ENCODE assay signal across 11 cellular contexts in genomic region chr12:124542021-124542941, GRCh38. TPM values are rescaled to one million over a fixed set of nuclear protein-coding genes. Genes with fewer than 3 reads are reported as not detected.
A peak's percentile ranks its signal among the peaks of the same experiment; 100 is the strongest.
DNase-seq lines count a peak whose midpoint lies in the region; ATAC-seq and TF ChIP-seq lines count a peak whose summit lies in the region.
"Had no signal": no experiment of that assay in that cellular context is flagged by ENCODE, and none has a peak within 500 bp of the region (broad histone marks: within the 10 kb centered on the region; RNA-seq: fewer than 3 reads in every experiment).

No MANE protein-coding gene starts in this region.

- RAD21 ChIA-PET in HCT116 (lab: Charles Lee; ENCODE audit: low non-redundant PET in 1 of 2, low total read pairs in 2 of 2, uncharacterized antibody in 2 of 2, unreplicated experiment in 2 of 2) = no interaction called here

- no peaks in the 10 kb centered on the region for H3K9me3 Mint-ChIP-seq in Caco-2 (ENCODE audit: unreplicated experiment)
- H3K9me3 Mint-ChIP-seq: CD4-positive, alpha-beta memory T cell had no signal

- no peaks in the 10 kb centered on the region for H3K9me2 ChIP-seq in HCT116 (ENCODE audit: insufficient read depth)

- no peaks in the 10 kb centered on the region for H4K20me1 ChIP-seq in HCT116 (ENCODE audit: insufficient read depth)
- peaks cover 68% of the 10 kb centered on the region for H4K20me1 ChIP-seq in osteoblast (ENCODE audit: insufficient read depth, low read length)

- H3K27ac ChIP-seq in HCT116 (ENCODE audit: low read depth, low read length) (peak overlapping the region; percentile 18; the same call in 1 of the 2 replicates), breast epithelium (peak overlapping the region; percentile 29 to 76), osteoblast (ENCODE audit: low read depth, low read length) (no peak overlapping the region), gastroesophageal sphincter (peak overlapping the region in 2 of 4 donors; percentile 24 to 31)

- peak overlapping the region; percentile 32 for H3K27ac Mint-ChIP-seq in Caco-2 (ENCODE audit: unreplicated experiment)

- TF ChIP-seq RAD21 in HCT116 (IDR thresholded peaks at IDR 0.05; ENCODE audit: low read depth) = no peak

- BruUV-seq in Caco-2 (replicated peaks; lab: Mats Ljungman, UMichigan) (no TSS peak), HCT116 (replicated peaks; lab: Mats Ljungman, UMichigan) (no TSS peak)

- H3K4me2 ChIP-seq in HCT116 (ENCODE audit: low read length) (peak overlapping the region; percentile 8), osteoblast (ENCODE audit: insufficient read depth, low read length) (no peak overlapping the region)

- H3K36me3 Mint-ChIP-seq in Caco-2 (ENCODE audit: insufficient read depth, unreplicated experiment) = peaks cover 25% of the 10 kb centered on the region
- H3K36me3 Mint-ChIP-seq: CD4-positive, alpha-beta memory T cell had no signal

- no peaks in the 10 kb centered on the region for H3K27me3 Mint-ChIP-seq in Caco-2 (ENCODE audit: insufficient read depth, unreplicated experiment)
- H3K27me3 Mint-ChIP-seq: CD4-positive, alpha-beta memory T cell had no signal

- H3K79me2 ChIP-seq in HCT116 (ENCODE audit: insufficient read depth, low read length) = peaks cover 76% of the 10 kb centered on the region
- H3K79me2 ChIP-seq in osteoblast (ENCODE audit: insufficient read depth, low read length) = peaks cover 84% of the 10 kb centered on the region

- H3K27me3 ChIP-seq in Caco-2 (replicated peaks; ENCODE audit: control insufficient read depth, insufficient read depth, low read length) = no peaks in the 10 kb centered on the region
- no peaks in the 10 kb centered on the region for H3K27me3 ChIP-seq in HCT116 (ENCODE audit: insufficient read depth, low read length)
- no peaks in the 10 kb centered on the region for H3K27me3 ChIP-seq in breast epithelium
- H3K27me3 ChIP-seq in osteoblast (ENCODE audit: insufficient read depth, low read length) = no peaks in the 10 kb centered on the region
- H3K27me3 ChIP-seq in gastroesophageal sphincter = no peaks in the 10 kb centered on the region

- TF ChIP-seq EP300 in gastroesophageal sphincter (IDR thresholded peaks at IDR 0.05) = no peak

- no peak overlapping the region for H3K4me3 Mint-ChIP-seq in Caco-2 (ENCODE audit: unreplicated experiment)

- peaks cover 19% of the 10 kb centered on the region for H3K4me1 ChIP-seq in Caco-2
- peaks cover 7 to 42% of the 10 kb centered on the region in 2 experiments; a peak in 3 of 4 replicates for H3K4me1 ChIP-seq in HCT116 (ENCODE audit: control insufficient read depth in 1 of 2, insufficient read depth in 2 of 2, low read length in 2 of 2)
- peaks cover 37 to 46% of the 10 kb centered on the region in 2 donors for H3K4me1 ChIP-seq in breast epithelium
- H3K4me1 ChIP-seq in osteoblast (ENCODE audit: insufficient read depth, low read length) = peaks cover 34% of the 10 kb centered on the region
- H3K4me1 ChIP-seq in gastroesophageal sphincter = peaks cover 8 to 93% (median 68%) of the 10 kb centered on the region in 3 donors

- H3K4me3 ChIP-seq in Caco-2 (ENCODE audit: low read depth, low read length) (no peak overlapping the region), HCT116 (replicated peaks in 1 of 2; ENCODE audit: low read depth in 1 of 2, low read length in 2 of 2) (no peak overlapping the region), breast epithelium (peak overlapping the region in 1 of 3 donors; percentile 52), osteoblast (ENCODE audit: insufficient read depth, low read length) (no peak overlapping the region), gastroesophageal sphincter (no peak overlapping the region)

- CTCF ChIA-PET in Caco-2 (lab: Charles Lee) = no interaction called here
- CTCF ChIA-PET in HCT116 (lab: Charles Lee) = no interaction called here

- intact Hi-C loops in Caco-2 (cut with micrococcal nuclease; ENCODE audit: unreplicated experiment) = no loop called here
- intact Hi-C loops in HCT116 (cut with micrococcal nuclease) = no loop called here
- intact Hi-C loops in breast epithelium (cut with DNase I; ENCODE audit: low total_unique reads) = loop anchor here (10.0 kb wide), 1 partner anchor 507 kb away; no protein-coding TSS in a partner anchor

- H3K9ac ChIP-seq in HCT116 (ENCODE audit: low read length) = no peak overlapping the region

- DNase-seq in Caco-2 (no peak), HCT116 (ENCODE audit: low read depth, low spot score) (no peak), breast epithelium (ENCODE audit: low spot score in 2 of 2) (no peak), osteoblast (ENCODE audit: insufficient read length, low spot score, missing footprints) (peak; percentile 77), Ammon's horn (ENCODE audit: low spot score) (no peak), NCI-H1092 treated with DMSO at 0.1 percent for 48 hours (lab: John Stamatoyannopoulos, UW) (no peak)
- DNase-seq: activated T-cell treated with anti-CD3 and anti-CD28 coated beads, Interleukin-2, amount 50 U/mL, for 1 hour; cortex of kidney; NCI-H1930 had no signal

- H2AFZ ChIP-seq in HCT116 (ENCODE audit: low read depth, low read length, poor library complexity, severe bottlenecking) (no peak overlapping the region), osteoblast (ENCODE audit: low read length) (no peak overlapping the region)

- peaks cover 20% of the 10 kb centered on the region for H3K4me1 Mint-ChIP-seq in Caco-2 (ENCODE audit: low read depth, unreplicated experiment)

- TF ChIP-seq CTCF in Caco-2 (IDR thresholded peaks at IDR 0.05; ENCODE audit: insufficient read depth in 1 of 2, low read depth in 1 of 2, low read length in 1 of 2, severe bottlenecking in 1 of 2, unreplicated experiment in 1 of 2) (no peak), HCT116 (IDR thresholded peaks at IDR 0.05 in 2 of 3, conservative IDR thresholded peaks at IDR 0.05 in 1 of 3; ENCODE audit: borderline replicate concordance in 1 of 3, insufficient read depth in 1 of 3, low read depth in 2 of 3, low read length in 2 of 3) (no peak), breast epithelium (IDR thresholded peaks at IDR 0.05) (no peak), osteoblast (IDR thresholded peaks at IDR 0.05; ENCODE audit: extremely low read depth, low read depth, low read length) (no peak), gastroesophageal sphincter (IDR thresholded peaks at IDR 0.05) (no peak)

- H3K9me3 ChIP-seq in Caco-2 (no peaks in the 10 kb centered on the region), HCT116 (ENCODE audit: control insufficient read depth in 1 of 2, insufficient read depth in 1 of 2, low read depth in 1 of 2, low read length in 2 of 2) (no peaks in the 10 kb centered on the region), breast epithelium (no peaks in the 10 kb centered on the region), osteoblast (ENCODE audit: low read depth, low read length) (no peaks in the 10 kb centered on the region), gastroesophageal sphincter (no peaks in the 10 kb centered on the region)

- ATAC-seq in HCT116 = peak; percentile 29; the same call in 1 of the 2 replicates
- ATAC-seq in gastroesophageal sphincter = no peak

- 78 to 89% methylated on average over 2 of the region's 28 CpGs for WGBS in gastroesophageal sphincter (ENCODE audit: low coverage in 1 of 2), 2 donors

- no peaks in the 10 kb centered on the region for H3K36me3 ChIP-seq in Caco-2 (ENCODE audit: control insufficient read depth, insufficient read depth, low read length)
- H3K36me3 ChIP-seq in HCT116 (ENCODE audit: control insufficient read depth in 1 of 2, insufficient read depth in 2 of 2, low read length in 2 of 2) = no peaks in the 10 kb centered on the region
- no peaks in the 10 kb centered on the region for H3K36me3 ChIP-seq in breast epithelium
- H3K36me3 ChIP-seq in osteoblast (ENCODE audit: insufficient read depth, low read length) = no peaks in the 10 kb centered on the region
- H3K36me3 ChIP-seq in gastroesophageal sphincter = no peaks in the 10 kb centered on the region

- TF ChIP-seq POLR2A in HCT116 (IDR thresholded peaks at IDR 0.05; ENCODE audit: borderline replicate concordance, extremely low read depth, insufficient read depth, insufficient read length) (no peak), breast epithelium (IDR thresholded peaks at IDR 0.05) (no peak), gastroesophageal sphincter (IDR thresholded peaks at IDR 0.05) (no peak)

- POLR2A ChIA-PET in Caco-2 (lab: Charles Lee) (no interaction called here), HCT116 (lab: Charles Lee) (no interaction called here)

TF ChIP-seq in HCT116, 20 proteins besides CTCF, POLR2A, EP300 and RAD21 (continues in another document):
- TF ChIP-seq REST (IDR thresholded peaks at IDR 0.05; ENCODE audit: low read depth) (no peak), JUND (IDR thresholded peaks at IDR 0.05) (no peak), ZNF274 (IDR thresholded peaks at IDR 0.05; ENCODE audit: low read depth, low read length) (no peak), MAX (IDR thresholded peaks at IDR 0.05) (no peak)

RNA-seq across cellular contexts. Expression of gene NCOR2, which starts 25.1 kb away (rescaled TPM):
- total RNA-seq in Caco-2 (2022) (243 and 250 TPM in 2 replicates), HCT116 (2021; ENCODE audit: unreplicated experiment) (153 TPM), breast epithelium (10 to 100 TPM; 58.4 to 83.9 (median 71.7) TPM), osteoblast (45.2 and 47.1 TPM in 2 replicates), gastroesophageal sphincter (100 to 1,000 TPM in 2 of 4 donors, 10 to 100 TPM in 2; 67.2 to 148 (median 105) TPM)
- 84.8 and 92.4 TPM in 2 replicates for polyA plus RNA-seq in HCT116 (2012)
